In genomic region chr3:4849739-4850138, GRCh38 we compare ENCODE assay signal across 15 cellular contexts.
DNase-seq lines count a peak whose midpoint lies in the region; ATAC-seq and TF ChIP-seq lines count a peak whose summit lies in the region.
"Had no signal": no experiment of that assay in that cellular context is flagged by ENCODE, and none has a peak within 500 bp of the region (broad histone marks: within the 10 kb centered on the region; RNA-seq: fewer than 3 reads in every experiment).

No MANE protein-coding gene starts in this region.

- no peaks in the 10 kb centered on the region for H3K27me3 Mint-ChIP-seq in activated CD4-positive, alpha-beta T cell treated with anti-CD3 and anti-CD28 coated beads for 36 hours
- no peaks in the 10 kb centered on the region for H3K27me3 Mint-ChIP-seq in activated naive CD8-positive, alpha-beta T cell treated with anti-CD3 and anti-CD28 coated beads for 36 hours

- no peak for TF ChIP-seq CTCF in KMS-11 (conservative IDR thresholded peaks at IDR 0.05; ENCODE audit: low read depth, low read length)
- no peak for TF ChIP-seq CTCF in spleen (IDR thresholded peaks at IDR 0.05 in 8 of 11, conservative IDR thresholded peaks at IDR 0.05 in 3 of 11)
- no peak for TF ChIP-seq CTCF in left ventricle myocardium inferior (IDR thresholded peaks at IDR 0.05; ENCODE audit: borderline replicate concordance)

- H3K36me3 ChIP-seq in KMS-11 (ENCODE audit: insufficient read depth): no peaks in the 10 kb centered on the region
- peaks cover 0 to 5% (median 0%) of the 10 kb centered on the region in 6 donors for H3K36me3 ChIP-seq in spleen
- no peaks in the 10 kb centered on the region for H3K36me3 ChIP-seq in left ventricle myocardium inferior

- H3K9ac ChIP-seq in KMS-11: no peak overlapping the region
- H3K9ac ChIP-seq: SK-N-SH had no signal

- no peaks in the 10 kb centered on the region for H3K9me3 Mint-ChIP-seq in activated CD4-positive, alpha-beta T cell treated with anti-CD3 and anti-CD28 coated beads for 36 hours (ENCODE audit: low read depth)
- peaks cover 2% of the 10 kb centered on the region for H3K9me3 Mint-ChIP-seq in activated naive CD8-positive, alpha-beta T cell treated with anti-CD3 and anti-CD28 coated beads for 36 hours

- H3K27ac Mint-ChIP-seq in activated CD4-positive, alpha-beta T cell treated with anti-CD3 and anti-CD28 coated beads for 36 hours: peak overlapping the region; percentile 98
- peak overlapping the region; percentile 98 for H3K27ac Mint-ChIP-seq in activated naive CD8-positive, alpha-beta T cell treated with anti-CD3 and anti-CD28 coated beads for 36 hours

- no peak for ATAC-seq in activated CD4-positive, alpha-beta T cell treated with anti-CD3 and anti-CD28 coated beads for 36 hours
- ATAC-seq: esophagus mucosa had no signal

- H3K36me3 Mint-ChIP-seq in activated CD4-positive, alpha-beta T cell treated with anti-CD3 and anti-CD28 coated beads for 36 hours (ENCODE audit: low read depth): peaks cover 20% of the 10 kb centered on the region
- H3K36me3 Mint-ChIP-seq in activated naive CD8-positive, alpha-beta T cell treated with anti-CD3 and anti-CD28 coated beads for 36 hours: peaks cover 51% of the 10 kb centered on the region

- TF ChIP-seq POLR2A in spleen (IDR thresholded peaks at IDR 0.05): no peak

- H3K27ac ChIP-seq in KMS-11 (peak overlapping the region; percentile 75), spleen (peak overlapping the region in 7 of 8 donors; percentile 17 to 64 (median 56)), left ventricle myocardium inferior (replicated peaks) (no peak overlapping the region)
- H3K27ac ChIP-seq: PC-9 had no signal

- H3K4me3 Mint-ChIP-seq in activated CD4-positive, alpha-beta T cell treated with anti-CD3 and anti-CD28 coated beads for 36 hours: peak overlapping the region; percentile 39
- H3K4me3 Mint-ChIP-seq in activated naive CD8-positive, alpha-beta T cell treated with anti-CD3 and anti-CD28 coated beads for 36 hours: peak overlapping the region; percentile 68

- POLR2A ChIA-PET in activated CD4-positive, alpha-beta T cell treated with anti-CD3 and anti-CD28 coated beads for 36 hours (lab: Charles Lee): interaction anchor here (0.6 to 3.1 kb wide), 12 partner anchors 8 to 338 kb away, joined by 3 to 34 read pairs (median 8); partner anchors contain the start of genes BHLHE40 and EDEM1

- CTCF ChIA-PET in activated CD4-positive, alpha-beta T cell treated with anti-CD3 and anti-CD28 coated beads for 36 hours (lab: Charles Lee): interaction anchor here (1.0 to 6.1 kb wide), 9 partner anchors 14 to 172 kb away, joined by 3 to 56 read pairs (median 4); partner anchors contain the start of gene BHLHE40

- H3K4me1 ChIP-seq in KMS-11 (ENCODE audit: low read depth, poor library complexity, severe bottlenecking) (peaks cover 76% of the 10 kb centered on the region), spleen (peaks cover 0 to 73% (median 33%) of the 10 kb centered on the region in 6 donors), left ventricle myocardium inferior (no peaks in the 10 kb centered on the region)

- H4K20me1 ChIP-seq in KMS-11 (ENCODE audit: insufficient read depth): no peaks in the 10 kb centered on the region

- H3K4me1 Mint-ChIP-seq in activated CD4-positive, alpha-beta T cell treated with anti-CD3 and anti-CD28 coated beads for 36 hours: peaks cover 87% of the 10 kb centered on the region
- peaks cover 90% of the 10 kb centered on the region for H3K4me1 Mint-ChIP-seq in activated naive CD8-positive, alpha-beta T cell treated with anti-CD3 and anti-CD28 coated beads for 36 hours

- no peaks in the 10 kb centered on the region for H3K79me2 ChIP-seq in KMS-11 (ENCODE audit: insufficient read depth, low read depth)

- H3K4me2 ChIP-seq in KMS-11: peak overlapping the region; percentile 73
- H3K4me2 ChIP-seq: PC-9, SK-N-SH had no signal

- no peak overlapping the region for H3K4me3 ChIP-seq in KMS-11 (IDR thresholded peaks at IDR 0.05; ENCODE audit: insufficient read depth, low read depth, low read length)
- no peak overlapping the region for H3K4me3 ChIP-seq in spleen
- no peak overlapping the region for H3K4me3 ChIP-seq in left ventricle myocardium inferior
- H3K4me3 ChIP-seq: PC-9 had no signal

- H2AFZ ChIP-seq in KMS-11 (ENCODE audit: low read depth): no peak overlapping the region
- H2AFZ ChIP-seq: PC-9 had no signal

- DNase-seq in activated CD4-positive, alpha-beta T cell treated with anti-CD3 and anti-CD28 coated beads for 36 hours: no peak
- DNase-seq in activated CD4-positive, alpha-beta T cell treated with anti-CD3 and anti-CD28 coated beads, Interleukin-2, amount 50 U/mL, for 4 hours: no peak
- no peak for DNase-seq in activated naive CD8-positive, alpha-beta T cell treated with anti-CD3 and anti-CD28 coated beads for 36 hours
- DNase-seq in spleen (no peak), SIG-M5 treated with dmso at 0.1 percent for 504 hours (lab: John Stamatoyannopoulos, UW; ENCODE audit: unreplicated experiment) (no peak), hypothalamus (lab: John Stamatoyannopoulos, UW) (no peak), left ventricle myocardium inferior (no peak)
- DNase-seq: activated CD8-positive, alpha-beta memory T cell treated with anti-CD3 and anti-CD28 coated beads, Interleukin-2, amount 50 U/mL, for 4 hours; islet precursor cell; mesendoderm; NCI-H146; PC-9; SK-N-SH had no signal

- H3K27me3 ChIP-seq in KMS-11 (ENCODE audit: insufficient read depth, low read depth): no peaks in the 10 kb centered on the region
- H3K27me3 ChIP-seq in spleen (replicated peaks in 1 of 7): no peaks in the 10 kb centered on the region
- H3K27me3 ChIP-seq in left ventricle myocardium inferior (ENCODE audit: low read depth): no peaks in the 10 kb centered on the region

- no peaks in the 10 kb centered on the region for H3K9me3 ChIP-seq in spleen
- H3K9me3 ChIP-seq in left ventricle myocardium inferior (replicated peaks): no peaks in the 10 kb centered on the region
- H3K9me3 ChIP-seq: SK-N-SH had no signal

- intact Hi-C loops in activated CD4-positive, alpha-beta T cell treated with anti-CD3 and anti-CD28 coated beads for 36 hours (cut with DNase I, micrococcal nuclease): loop anchor here (1.0 to 5.0 kb wide), 17 partner anchors 7 to 498 kb away; partner anchors contain the start of gene ARL8B (in 2 of the 2)
- intact Hi-C loops in spleen (cut with DNase I; ENCODE audit: low total_unique reads): no loop called here
- intact Hi-C loops in left ventricle myocardium inferior (cut with micrococcal nuclease): no loop called here

Comparison
In these comparisons a context has a peak if more than half of its experiments do, and no peak if none do; other contexts are left out.
1. intact Hi-C loops: an anchor here in activated CD4-positive, alpha-beta T cell treated with anti-CD3 and anti-CD28 coated beads for 36 hours (1.0 to 5.0 kb wide); none called in spleen and left ventricle myocardium inferior.